Comparison of ENCODE assay signal across 9 cellular contexts in genomic region chr4:76212851-76213414, GRCh38. TPM values are rescaled to one million over a fixed set of nuclear protein-coding genes. Genes with fewer than 3 reads are reported as not detected.
A peak's percentile ranks its signal among the peaks of the same experiment; 100 is the strongest.
DNase-seq lines count a peak whose midpoint lies in the region; ATAC-seq, FAIRE-seq and TF ChIP-seq lines count a peak whose summit lies in the region.
"Had no signal": no experiment of that assay in that cellular context is flagged by ENCODE, and none has a peak within 500 bp of the region (broad histone marks: within the 10 kb centered on the region; RNA-seq: fewer than 3 reads in every experiment).

No MANE protein-coding gene starts in this region.

- H3K9me3 Mint-ChIP-seq in immature natural killer cell: no peaks in the 10 kb centered on the region

- peak overlapping the region; percentile 65 for H3K27ac ChIP-seq in RWPE2 (ENCODE audit: poor library complexity, severe bottlenecking)
- peak overlapping the region; percentile 97 to 99 for H3K27ac ChIP-seq in ascending aorta
- peak overlapping the region; percentile 94 to 98 for H3K27ac ChIP-seq in small intestine (ENCODE audit: low read depth in 1 of 2, low read length in 1 of 2)

- no peak for TF ChIP-seq CTCF in RWPE2 (IDR thresholded peaks at IDR 0.05; ENCODE audit: poor library complexity, severe bottlenecking)
- TF ChIP-seq CTCF in ascending aorta (IDR thresholded peaks at IDR 0.05): no peak

- peaks cover 36% of the 10 kb centered on the region for H3K4me1 ChIP-seq in RWPE2 (ENCODE audit: insufficient read depth, poor library complexity, severe bottlenecking)
- peaks cover 15 to 51% of the 10 kb centered on the region in 2 donors for H3K4me1 ChIP-seq in ascending aorta
- H3K4me1 ChIP-seq in small intestine (ENCODE audit: control insufficient read depth in 2 of 2, insufficient read depth in 1 of 2, low read depth in 1 of 2, low read length in 1 of 2): peaks cover 7 to 23% of the 10 kb centered on the region in 2 donors

- 1 to 15% (median 4%) methylated on average over 14 of the region's 14 CpGs for WGBS in small intestine, 3 donors

- no peak for FAIRE-seq in small intestine (lab: Jason Lieb, UNC)

- H3K27ac Mint-ChIP-seq in immature natural killer cell: peak overlapping the region; percentile 83 to 96 (median 92)

- peak overlapping the region; percentile 59 for H3K4me3 ChIP-seq in RWPE2 (ENCODE audit: severe bottlenecking)
- peak overlapping the region; percentile 92 to 97 for H3K4me3 ChIP-seq in ascending aorta
- H3K4me3 ChIP-seq in small intestine (ENCODE audit: low read depth in 1 of 2, low read length in 2 of 2): peak overlapping the region; percentile 61 to 86

- intact Hi-C loops in ascending aorta (cut with DNase I): loop anchor here (1.0 to 5.0 kb wide), 6 partner anchors 14 to 944 kb away; partner anchors contain the start of genes CCNG2, SDAD1 and STBD1

- no peaks in the 10 kb centered on the region for H3K27me3 ChIP-seq in RWPE2 (ENCODE audit: insufficient read depth, poor library complexity, severe bottlenecking)
- no peaks in the 10 kb centered on the region for H3K27me3 ChIP-seq in ascending aorta
- H3K27me3 ChIP-seq in small intestine (ENCODE audit: control insufficient read depth in 2 of 2, insufficient read depth in 2 of 2, low read length in 2 of 2): no peaks in the 10 kb centered on the region

- peak overlapping the region; percentile 82 to 91 (median 89) for H3K4me3 Mint-ChIP-seq in immature natural killer cell

- peaks cover 7 to 19% (median 13%) of the 10 kb centered on the region in 3 donors for H3K27me3 Mint-ChIP-seq in immature natural killer cell (ENCODE audit: low read depth in 3 of 3)

- H3K36me3 ChIP-seq in RWPE2 (ENCODE audit: low read depth) (no peaks in the 10 kb centered on the region; the same call in 1 of the 2 replicates), ascending aorta (no peaks in the 10 kb centered on the region), small intestine (ENCODE audit: control insufficient read depth in 2 of 2, insufficient read depth in 2 of 2, low read length in 2 of 2) (no peaks in the 10 kb centered on the region)

- ATAC-seq in RWPE2 (ENCODE audit: low read depth) (peak; percentile 37), HG03460 (IDR thresholded peaks at IDR 0.05; ENCODE audit: unreplicated experiment) (no peak)

- DNase-seq in NCI-H82 (lab: John Stamatoyannopoulos, UW) (peak; percentile 76), NCI-H82 treated with DMSO at 0.1 percent for 48 hours (lab: John Stamatoyannopoulos, UW; ENCODE audit: unreplicated experiment) (no peak), RWPE2 (ENCODE audit: low spot score) (no peak), ascending aorta (ENCODE audit: low spot score in 2 of 2) (no peak), immature natural killer cell (peak; percentile 39 to 44 (median 43)), small intestine (peak; percentile 51), HPDE6-E6E7 (ENCODE audit: extremely low spot score) (no peak)

- H3K9me3 ChIP-seq in RWPE2 (ENCODE audit: severe bottlenecking) (no peaks in the 10 kb centered on the region), ascending aorta (no peaks in the 10 kb centered on the region), small intestine (ENCODE audit: control insufficient read depth, low read depth) (no peaks in the 10 kb centered on the region)

- H3K36me3 Mint-ChIP-seq in immature natural killer cell: no peaks in the 10 kb centered on the region

- peaks cover 38 to 48% of the 10 kb centered on the region in 2 donors for H3K4me1 Mint-ChIP-seq in immature natural killer cell

RNA-seq across cellular contexts. Expression of gene SCARB2, which starts 0.7 kb away (rescaled TPM):
- 94.1 TPM for total RNA-seq in ascending aorta
- polyA plus RNA-seq in immature natural killer cell: 10 to 100 TPM in 2 of 3 donors, 1 to 10 TPM in 1; 8.8 to 17.1 (median 16.4) TPM
- 10 to 100 TPM; 27.7 to 61.0 (median 34.9) TPM for polyA plus RNA-seq in small intestine

RNA-seq across cellular contexts. Expression of gene FAM47E, which starts 38.6 kb away (rescaled TPM):
- total RNA-seq in ascending aorta: not detected
- polyA plus RNA-seq in immature natural killer cell (not detected), small intestine (1 to 10 TPM; 1.8 to 7.6 (median 3.0) TPM)
- total RNA-seq: glomerular endothelial cell had no signal

Comparison
In these comparisons a context has a peak if more than half of its experiments do, and no peak if none do; other contexts are left out.
1. DNase-seq: peak in NCI-H82 (single experiment), immature natural killer cell (3 of 3) and small intestine (single experiment); none in NCI-H82 treated with DMSO at 0.1 percent for 48 hours (single experiment), RWPE2 (single experiment), ascending aorta (0 of 2) and HPDE6-E6E7 (single experiment).
2. Peak in every context shown above with its lines, with median percentiles within 50 percentile points of each other: H3K27ac ChIP-seq and H3K4me3 ChIP-seq.